9 cellular contexts compared by ENCODE assay signal in genomic region chr10:86693721-86694369, GRCh38. TPM values are rescaled to one million over a fixed set of nuclear protein-coding genes. Genes with fewer than 3 reads are reported as not detected.
DNase-seq lines count a peak whose midpoint lies in the region; ATAC-seq, FAIRE-seq and TF ChIP-seq lines count a peak whose summit lies in the region.
"Had no signal": no experiment of that assay in that cellular context is flagged by ENCODE, and none has a peak within 500 bp of the region (broad histone marks: within the 10 kb centered on the region; RNA-seq: fewer than 3 reads in every experiment).

No MANE protein-coding gene starts in this region.

- H3K27me3 Mint-ChIP-seq in immature natural killer cell (ENCODE audit: low read depth in 3 of 3): peaks cover 0 to 2% (median 1%) of the 10 kb centered on the region in 3 donors

- no peak overlapping the region for H2AFZ ChIP-seq in PC-9

- H3K4me3 ChIP-seq in A673 (ENCODE audit: low read depth, low read length, poor library complexity, severe bottlenecking): no peak overlapping the region
- H3K4me3 ChIP-seq in PC-9: no peak overlapping the region
- no peak overlapping the region for H3K4me3 ChIP-seq in adipocyte (ENCODE audit: low read length)

- TF ChIP-seq CTCF in A673 (conservative IDR thresholded peaks at IDR 0.05; ENCODE audit: low read depth, low read length) (peak; percentile 82), PC-9 (conservative IDR thresholded peaks at IDR 0.05) (peak; percentile 55; the same call in 1 of the 2 replicates)

- no peaks in the 10 kb centered on the region for H3K9me3 Mint-ChIP-seq in immature natural killer cell

- H3K36me3 ChIP-seq in A673 (ENCODE audit: insufficient read depth, low read length, poor library complexity, severe bottlenecking) (no peaks in the 10 kb centered on the region), PC-9 (ENCODE audit: low read depth) (no peaks in the 10 kb centered on the region), adipocyte (ENCODE audit: control insufficient read depth, insufficient read depth, low read length, severe bottlenecking) (no peaks in the 10 kb centered on the region)

- intact Hi-C loops in A673 (cut with micrococcal nuclease; ENCODE audit: unreplicated experiment) (no loop called here), PC-9 (cut with micrococcal nuclease; ENCODE audit: unreplicated experiment) (no loop called here)

- FAIRE-seq in GM12891 (lab: Jason Lieb, UNC): peak; percentile 26
- FAIRE-seq: colon had no signal

- H3K27me3 ChIP-seq in A673 (replicated peaks; ENCODE audit: insufficient read depth, low read depth, low read length, poor library complexity) (no peaks in the 10 kb centered on the region), PC-9 (ENCODE audit: insufficient read depth, low read depth) (no peaks in the 10 kb centered on the region), adipocyte (replicated peaks; ENCODE audit: control insufficient read depth, insufficient read depth, low read length) (no peaks in the 10 kb centered on the region)

- H3K4me1 Mint-ChIP-seq in immature natural killer cell: no peaks in the 10 kb centered on the region

- no peaks in the 10 kb centered on the region for H3F3A ChIP-seq in PC-9 (ENCODE audit: insufficient read depth, low read depth)

- H3K4me2 ChIP-seq in PC-9: no peak overlapping the region

- POLR2A ChIA-PET in A673 (lab: Charles Lee; ENCODE audit: low non-redundant PET): interaction anchor here (0.6 kb wide), 1 partner anchor 63 kb away, joined by 4 read pairs; no protein-coding TSS in a partner anchor
- POLR2A ChIA-PET in PC-9 (lab: Charles Lee; ENCODE audit: unreplicated experiment): no interaction called here

- H3K9ac ChIP-seq in adipocyte (ENCODE audit: low read length): no peak overlapping the region

- peak overlapping the region; percentile 52 for H3K27ac ChIP-seq in A673 (ENCODE audit: low read depth, low read length, poor library complexity, severe bottlenecking)
- no peak overlapping the region for H3K27ac ChIP-seq in PC-9

- no peak overlapping the region for H3K27ac Mint-ChIP-seq in immature natural killer cell

- no peak for ATAC-seq in GM19328 (IDR thresholded peaks at IDR 0.05; ENCODE audit: unreplicated experiment)

- no peaks in the 10 kb centered on the region for H3K9me3 ChIP-seq in A673 (ENCODE audit: low read depth, low read length, poor library complexity, severe bottlenecking)
- H3K9me3 ChIP-seq in PC-9 (ENCODE audit: insufficient read depth, low read depth): no peaks in the 10 kb centered on the region
- no peaks in the 10 kb centered on the region for H3K9me3 ChIP-seq in adipocyte (ENCODE audit: control insufficient read depth, low read length)

- peak; percentile 94 for DNase-seq in A673 (ENCODE audit: low spot score)
- peak; percentile 56 for DNase-seq in GM12891 (ENCODE audit: insufficient read length, low spot score)
- DNase-seq in PC-9: no peak
- DNase-seq in adipocyte (ENCODE audit: low read depth): peak; percentile 87
- DNase-seq in immature natural killer cell: peak in 2 of 3 donors; percentile 19 to 22
- peak; percentile 61 for DNase-seq in stimulated activated CD8-positive, alpha-beta memory T cell treated with anti-CD3 and anti-CD28 coated beads, Interleukin-4, amount 100 ng/mL, for 48 hours
- DNase-seq in NCI-H2081 treated with DMSO at 0.1 percent for 48 hours (lab: John Stamatoyannopoulos, UW): no peak

- H3K4me3 Mint-ChIP-seq in immature natural killer cell: no peak overlapping the region

- no peaks in the 10 kb centered on the region for H3K79me2 ChIP-seq in PC-9 (ENCODE audit: low read depth)

- no peak for TF ChIP-seq POLR2A in GM12891 (IDR thresholded peaks at IDR 0.05; ENCODE audit: low read depth, low read length)

- no peaks in the 10 kb centered on the region for H3K36me3 Mint-ChIP-seq in immature natural killer cell

- CTCF ChIA-PET in A673 (lab: Charles Lee) (interaction anchor here (0.5 to 1.6 kb wide), 4 partner anchors 9 to 273 kb away, joined by 6 to 15 read pairs (median 8); no protein-coding TSS in a partner anchor), PC-9 (lab: Charles Lee) (no interaction called here)

- H3K9me2 ChIP-seq in PC-9 (ENCODE audit: insufficient read depth): no peaks in the 10 kb centered on the region

- H4K20me1 ChIP-seq in PC-9 (ENCODE audit: insufficient read depth): no peaks in the 10 kb centered on the region

- BruUV-seq in A673 (replicated peaks; lab: Mats Ljungman, UMichigan) (no TSS peak), PC-9 (replicated peaks; lab: Mats Ljungman, UMichigan) (no TSS peak)

- H3K4me1 ChIP-seq in A673 (ENCODE audit: insufficient read depth, low read length, poor library complexity, severe bottlenecking) (peaks cover 23% of the 10 kb centered on the region), PC-9 (replicated peaks; ENCODE audit: insufficient read depth) (no peaks in the 10 kb centered on the region), adipocyte (ENCODE audit: control insufficient read depth, insufficient read depth, low read length) (peaks cover 15% of the 10 kb centered on the region)

TF ChIP-seq in GM12891, 5 proteins besides CTCF, POLR2A, EP300 and RAD21:
- TF ChIP-seq TAF1 (IDR thresholded peaks at IDR 0.05; ENCODE audit: low read depth, low read length) (no peak), POU2F2 (IDR thresholded peaks at IDR 0.05; ENCODE audit: low read depth, low read length) (no peak)
TF ChIP-seq in GM12891: peak in this region for 0.

RNA-seq across cellular contexts. Expression of gene LDB3, which starts 25.5 kb away (rescaled TPM):
- total RNA-seq in A673 (2021) (0.22 and 0.34 TPM in 2 replicates), PC-9 (2021) (0.63 and 0.73 TPM in 2 replicates)
- polyA plus RNA-seq in GM12891 (2012; ENCODE audit: low read depth, missing spikeins): 0.12 TPM
- under 1 TPM in 1 of 3 donors, not detected in 2; 0.09 TPM for polyA plus RNA-seq in immature natural killer cell

RNA-seq across cellular contexts. Expression of gene OPN4, which starts 39.5 kb away (rescaled TPM):
- not detected in 2 replicates for total RNA-seq in A673 (2021)
- polyA plus RNA-seq in GM12891 (2012; ENCODE audit: low read depth, missing spikeins): not detected
- 0.15 and 0.23 TPM in 2 replicates for total RNA-seq in PC-9 (2021)
- polyA plus RNA-seq in immature natural killer cell: not detected

Comparison
In these comparisons a context has a peak if more than half of its experiments do, and no peak if none do; other contexts are left out.
1. DNase-seq: peak in A673 (single experiment), GM12891 (single experiment), adipocyte (single experiment), immature natural killer cell (2 of 3) and stimulated activated CD8-positive, alpha-beta memory T cell treated with anti-CD3 and anti-CD28 coated beads, Interleukin-4, amount 100 ng/mL, for 48 hours (single experiment); none in PC-9 (0 of 2) and NCI-H2081 treated with DMSO at 0.1 percent for 48 hours (single experiment).